ENCODE assay signal across 9 cellular contexts in the genomic region with DNA sequence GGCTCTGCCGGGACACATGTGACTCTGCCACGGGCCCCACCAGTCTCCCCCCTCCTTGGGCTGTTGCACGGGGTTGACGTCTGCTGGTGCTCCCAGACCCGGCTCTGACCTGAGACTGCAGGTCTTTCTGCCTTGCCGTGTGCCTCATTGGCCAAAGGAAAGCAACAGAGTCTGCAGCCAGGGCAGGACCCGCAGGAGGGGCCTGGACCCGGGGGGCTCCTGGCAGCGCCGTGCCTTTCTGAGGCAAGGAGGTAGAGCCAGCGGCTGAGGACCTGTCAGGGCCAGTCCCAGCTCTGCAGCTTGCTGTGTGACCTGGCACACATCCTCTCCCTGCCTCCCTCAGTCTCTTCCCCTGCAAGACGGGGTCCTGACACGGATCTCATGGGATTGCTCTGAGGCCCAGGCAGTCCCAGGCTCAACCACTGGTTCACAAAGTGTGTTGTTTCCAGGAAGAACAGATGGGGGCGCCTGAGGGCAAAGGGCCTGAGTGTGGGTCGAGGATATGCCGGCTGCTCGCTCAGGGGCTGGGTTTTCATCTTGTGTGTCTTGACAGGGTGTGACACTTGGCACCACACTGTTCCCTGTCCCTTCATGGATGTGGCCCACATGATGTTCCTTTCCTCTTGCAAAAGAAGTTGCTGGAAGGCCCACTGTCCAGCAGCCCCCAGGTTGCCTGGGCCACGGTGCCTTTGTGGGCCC. TPM values are rescaled to one million over a fixed set of nuclear protein-coding genes. Genes with fewer than 3 reads are reported as not detected.
DNase-seq lines count a peak whose midpoint lies in the region; ATAC-seq and TF ChIP-seq lines count a peak whose summit lies in the region.
"Had no signal": no experiment of that assay in that cellular context is flagged by ENCODE, and none has a peak within 500 bp of the region (broad histone marks: within the 10 kb centered on the region; RNA-seq: fewer than 3 reads in every experiment).

No MANE protein-coding gene starts in this region.

- TF ChIP-seq EP300 in neural cell (conservative IDR thresholded peaks at IDR 0.05; ENCODE audit: poor library complexity, severe bottlenecking) = no peak

- H3K4me1 ChIP-seq in OCI-LY3 (ENCODE audit: low read length) = no peaks in the 10 kb centered on the region

- no peak overlapping the region for H2AFZ ChIP-seq in OCI-LY3 (ENCODE audit: low read depth, low read length)
- no peak overlapping the region for H2AFZ ChIP-seq in neural cell (ENCODE audit: low read depth, low read length)

- H3K9me2 ChIP-seq in neural cell (ENCODE audit: insufficient read depth, low read length) = no peaks in the 10 kb centered on the region

- no peaks in the 10 kb centered on the region for H3F3A ChIP-seq in neural cell (ENCODE audit: insufficient read depth, low read length, poor library complexity, severe bottlenecking)

- H3K9ac ChIP-seq in OCI-LY3 (ENCODE audit: low read length) = no peak overlapping the region
- no peak overlapping the region for H3K9ac ChIP-seq in neural cell (ENCODE audit: low read length)

- ATAC-seq in HG02763 (IDR thresholded peaks at IDR 0.05; ENCODE audit: unreplicated experiment) (no peak), HG03469 (IDR thresholded peaks at IDR 0.05; ENCODE audit: unreplicated experiment) (no peak)

- H3K27ac ChIP-seq in OCI-LY3 (ENCODE audit: low read length) (no peak overlapping the region), dorsolateral prefrontal cortex (peak overlapping the region in 28 of 59 donors; percentile 8 to 80 (median 44)), neural cell (ENCODE audit: low read length) (no peak overlapping the region)
- H3K27ac ChIP-seq: tibial nerve had no signal

- peak; percentile 32 for TF ChIP-seq RAD21 in neural cell (conservative IDR thresholded peaks at IDR 0.05)

- H4K20me1 ChIP-seq in OCI-LY3 (ENCODE audit: insufficient read depth, low read length) (no peaks in the 10 kb centered on the region), neural cell (ENCODE audit: insufficient read depth) (no peaks in the 10 kb centered on the region)

- H3K4me3 ChIP-seq in OCI-LY3 (ENCODE audit: low read length) (no peak overlapping the region), dorsolateral prefrontal cortex (no peak overlapping the region), neural cell (ENCODE audit: low read length) (no peak overlapping the region)
- H3K4me3 ChIP-seq: tibial nerve had no signal

- H3K79me2 ChIP-seq in OCI-LY3 (ENCODE audit: low read length) = peaks cover 18% of the 10 kb centered on the region
- no peaks in the 10 kb centered on the region for H3K79me2 ChIP-seq in neural cell (replicated peaks; ENCODE audit: insufficient read depth, low read length)

- TF ChIP-seq CTCF in OCI-LY3 (IDR thresholded peaks at IDR 0.05; ENCODE audit: low read depth, low read length) (peak; percentile 38), dorsolateral prefrontal cortex (IDR thresholded peaks at IDR 0.05 in 54 of 56, conservative IDR thresholded peaks at IDR 0.05 in 2 of 56; ENCODE audit: low read depth in 1 of 56, partially characterized antibody in 56 of 56) (peak in 14 of 56 donors; percentile 7 to 25 (median 16)), neural cell (IDR thresholded peaks at IDR 0.05; ENCODE audit: poor library complexity, severe bottlenecking) (peak; percentile 34)

- H3K4me2 ChIP-seq in OCI-LY3 (ENCODE audit: low read length) (no peak overlapping the region), neural cell (ENCODE audit: low read length) (no peak overlapping the region)

- H3K27me3 ChIP-seq in OCI-LY3 (ENCODE audit: low read depth, low read length) = no peaks in the 10 kb centered on the region
- no peaks in the 10 kb centered on the region for H3K27me3 ChIP-seq in dorsolateral prefrontal cortex
- no peaks in the 10 kb centered on the region for H3K27me3 ChIP-seq in neural cell (ENCODE audit: insufficient read depth, low read depth, low read length)
- H3K27me3 ChIP-seq: tibial nerve had no signal

- H3K36me3 ChIP-seq in OCI-LY3 (replicated peaks; ENCODE audit: low read depth, low read length) (no peaks in the 10 kb centered on the region), neural cell (ENCODE audit: insufficient read depth, low read length) (no peaks in the 10 kb centered on the region)

- H3K9me3 ChIP-seq in OCI-LY3 (ENCODE audit: insufficient read depth, low read length) (no peaks in the 10 kb centered on the region), neural cell (ENCODE audit: low read length) (no peaks in the 10 kb centered on the region)
- H3K9me3 ChIP-seq: tibial nerve had no signal

- intact Hi-C loops in dorsolateral prefrontal cortex (cut with DNase I) = loop anchor here in 1 of 2 donors (10.0 kb wide), 1 partner anchor 219 kb away; no protein-coding TSS in a partner anchor

- peak; percentile 64 for DNase-seq in activated CD4-positive, alpha-beta T cell treated with anti-CD3 and anti-CD28 coated beads for 48 hours
- no peak for DNase-seq in activated CD4-positive, alpha-beta T cell treated with anti-CD3 and anti-CD28 coated beads, Interleukin-2, amount 50 U/mL, for 1 hour
- DNase-seq in dorsolateral prefrontal cortex = peak in 6 of 10 donors; percentile 4 to 42 (median 33)
- no peak for DNase-seq in NCI-H2029 treated with DMSO at 0.1 percent for 48 hours (lab: John Stamatoyannopoulos, UW)

TF ChIP-seq in neural cell, 6 proteins besides CTCF, POLR2A, EP300 and RAD21:
- TF ChIP-seq, protein P1, sequence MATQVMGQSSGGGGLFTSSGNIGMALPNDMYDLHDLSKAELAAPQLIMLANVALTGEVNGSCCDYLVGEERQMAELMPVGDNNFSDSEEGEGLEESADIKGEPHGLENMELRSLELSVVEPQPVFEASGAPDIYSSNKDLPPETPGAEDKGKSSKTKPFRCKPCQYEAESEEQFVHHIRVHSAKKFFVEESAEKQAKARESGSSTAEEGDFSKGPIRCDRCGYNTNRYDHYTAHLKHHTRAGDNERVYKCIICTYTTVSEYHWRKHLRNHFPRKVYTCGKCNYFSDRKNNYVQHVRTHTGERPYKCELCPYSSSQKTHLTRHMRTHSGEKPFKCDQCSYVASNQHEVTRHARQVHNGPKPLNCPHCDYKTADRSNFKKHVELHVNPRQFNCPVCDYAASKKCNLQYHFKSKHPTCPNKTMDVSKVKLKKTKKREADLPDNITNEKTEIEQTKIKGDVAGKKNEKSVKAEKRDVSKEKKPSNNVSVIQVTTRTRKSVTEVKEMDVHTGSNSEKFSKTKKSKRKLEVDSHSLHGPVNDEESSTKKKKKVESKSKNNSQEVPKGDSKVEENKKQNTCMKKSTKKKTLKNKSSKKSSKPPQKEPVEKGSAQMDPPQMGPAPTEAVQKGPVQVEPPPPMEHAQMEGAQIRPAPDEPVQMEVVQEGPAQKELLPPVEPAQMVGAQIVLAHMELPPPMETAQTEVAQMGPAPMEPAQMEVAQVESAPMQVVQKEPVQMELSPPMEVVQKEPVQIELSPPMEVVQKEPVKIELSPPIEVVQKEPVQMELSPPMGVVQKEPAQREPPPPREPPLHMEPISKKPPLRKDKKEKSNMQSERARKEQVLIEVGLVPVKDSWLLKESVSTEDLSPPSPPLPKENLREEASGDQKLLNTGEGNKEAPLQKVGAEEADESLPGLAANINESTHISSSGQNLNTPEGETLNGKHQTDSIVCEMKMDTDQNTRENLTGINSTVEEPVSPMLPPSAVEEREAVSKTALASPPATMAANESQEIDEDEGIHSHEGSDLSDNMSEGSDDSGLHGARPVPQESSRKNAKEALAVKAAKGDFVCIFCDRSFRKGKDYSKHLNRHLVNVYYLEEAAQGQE (IDR thresholded peaks at IDR 0.05; ENCODE audit: borderline replicate concordance) = no peak
- peak; percentile 23 for TF ChIP-seq SMC3 (conservative IDR thresholded peaks at IDR 0.05; ENCODE audit: poor library complexity)

RNA-seq across cellular contexts. Expression of a gene that starts 9.0 kb away (rescaled TPM):
- total RNA-seq in dorsolateral prefrontal cortex = 10 to 100 TPM; 25.6 to 70.0 (median 40.7) TPM
- polyA plus RNA-seq in neural cell = 120 and 138 TPM in 2 replicates
- polyA minus RNA-seq in neural cell = 44.2 and 52.8 TPM in 2 replicates

RNA-seq across cellular contexts. Expression of a gene that starts 27.2 kb away (rescaled TPM):
- total RNA-seq in dorsolateral prefrontal cortex = 10 to 100 TPM; 16.7 to 49.1 (median 26.4) TPM
- polyA plus RNA-seq in neural cell = 16.1 and 23.3 TPM in 2 replicates
- 9.3 and 10.5 TPM in 2 replicates for polyA minus RNA-seq in neural cell

RNA-seq across cellular contexts. Expression of a gene that starts 29.8 kb away (rescaled TPM):
- total RNA-seq in dorsolateral prefrontal cortex = 10 to 100 TPM in 4 of 120 experiments, 1 to 10 TPM in 116; 1.7 to 14.3 (median 4.9) TPM
- polyA plus RNA-seq in neural cell = 2.8 and 4.1 TPM in 2 replicates
- 0.58 and 1.9 TPM in 2 replicates for polyA minus RNA-seq in neural cell

RNA-seq across cellular contexts. Expression of a gene that starts 35.4 kb away (rescaled TPM):
- 10 to 100 TPM in 56 of 120 experiments, 1 to 10 TPM in 64; 5.5 to 19.0 (median 9.5) TPM for total RNA-seq in dorsolateral prefrontal cortex
- 20.3 and 26.6 TPM in 2 replicates for polyA plus RNA-seq in neural cell
- polyA minus RNA-seq in neural cell = 8.5 and 11.2 TPM in 2 replicates

RNA-seq across cellular contexts. Expression of a gene that starts 37.7 kb away (rescaled TPM):
- total RNA-seq in dorsolateral prefrontal cortex = 10 to 100 TPM; 14.0 to 42.7 (median 25.5) TPM
- polyA plus RNA-seq in neural cell = 6.6 and 16.6 TPM in 2 replicates
- polyA minus RNA-seq in neural cell = 9.5 and 10.0 TPM in 2 replicates

Comparison
In these comparisons a context has a peak if more than half of its experiments do, and no peak if none do; other contexts are left out.
1. DNase-seq: peak in activated CD4-positive, alpha-beta T cell treated with anti-CD3 and anti-CD28 coated beads for 48 hours (single experiment) and dorsolateral prefrontal cortex (6 of 10); none in activated CD4-positive, alpha-beta T cell treated with anti-CD3 and anti-CD28 coated beads, Interleukin-2, amount 50 U/mL, for 1 hour (single experiment) and NCI-H2029 treated with DMSO at 0.1 percent for 48 hours (single experiment).